In genomic region chr14:99072956-99073355, GRCh38 we compare ENCODE assay signal across 15 cellular contexts.
A peak's percentile ranks its signal among the peaks of the same experiment; 100 is the strongest.
DNase-seq lines count a peak whose midpoint lies in the region; ATAC-seq and TF ChIP-seq lines count a peak whose summit lies in the region.
"Had no signal": no experiment of that assay in that cellular context is flagged by ENCODE, and none has a peak within 500 bp of the region (broad histone marks: within the 10 kb centered on the region; RNA-seq: fewer than 3 reads in every experiment).

No MANE protein-coding gene starts in this region.

- no peaks in the 10 kb centered on the region for H4K20me1 ChIP-seq in PC-9 (ENCODE audit: insufficient read depth)

- DNase-seq in activated CD8-positive, alpha-beta memory T cell treated with anti-CD3 and anti-CD28 coated beads for 24 hours = peak; percentile 38
- no peak for DNase-seq in activated CD8-positive, alpha-beta memory T cell treated with anti-CD3 and anti-CD28 coated beads, Interleukin-2, amount 50 U/mL, for 4 hours
- DNase-seq in islet precursor cell (peak; percentile 22), PC-9 (no peak)
- no peak for DNase-seq in stimulated activated naive CD8-positive, alpha-beta T cell treated with anti-CD3 and anti-CD28 coated beads, Interleukin-15, Interleukin-2, amounts not matched to agents 100 U/mL and 50 U/mL, for 24 hours
- DNase-seq: AML-193; Caco-2; CD4-positive, alpha-beta T cell; IMR-90 had no signal

- no peak overlapping the region for H2AFZ ChIP-seq in PC-9

- no peaks in the 10 kb centered on the region for H3K9me3 ChIP-seq in neutrophil
- H3K9me3 ChIP-seq in PC-9 (ENCODE audit: insufficient read depth, low read depth) = no peaks in the 10 kb centered on the region
- H3K9me3 ChIP-seq: Caco-2, HAP-1 had no signal

- intact Hi-C loops in PC-9 (cut with micrococcal nuclease; ENCODE audit: unreplicated experiment) = no loop called here

- peak overlapping the region; percentile 85 for H3K27ac ChIP-seq in neutrophil
- H3K27ac ChIP-seq in PC-9 = no peak overlapping the region
- H3K27ac ChIP-seq: 22Rv1, A549, C4-2B had no signal

- H3K79me2 ChIP-seq in PC-9 (ENCODE audit: low read depth) = no peaks in the 10 kb centered on the region

- TF ChIP-seq CTCF in neutrophil (IDR thresholded peaks at IDR 0.05) (no peak), PC-9 (conservative IDR thresholded peaks at IDR 0.05) (no peak)

- no TSS peak for BruUV-seq in PC-9 (replicated peaks; lab: Mats Ljungman, UMichigan)

- H3K4me1 ChIP-seq in neutrophil (ENCODE audit: control insufficient read depth in 1 of 2, insufficient read depth in 1 of 2, low read depth in 1 of 2, low read length in 1 of 2) (peaks cover 8 to 76% of the 10 kb centered on the region in 2 experiments), PC-9 (replicated peaks; ENCODE audit: insufficient read depth) (no peaks in the 10 kb centered on the region)
- H3K4me1 ChIP-seq: A549, Caco-2, HAP-1 had no signal

- no peak overlapping the region for H3K4me2 ChIP-seq in PC-9
- H3K4me2 ChIP-seq: A549 had no signal

- CTCF ChIA-PET in PC-9 (lab: Charles Lee) = no interaction called here

- H3F3A ChIP-seq in PC-9 (ENCODE audit: insufficient read depth, low read depth) = no peaks in the 10 kb centered on the region

- POLR2A ChIA-PET in PC-9 (lab: Charles Lee; ENCODE audit: unreplicated experiment) = no interaction called here

- ATAC-seq in HG03280 (IDR thresholded peaks at IDR 0.05; ENCODE audit: unreplicated experiment) = no peak
- ATAC-seq in stimulated activated naive CD8-positive, alpha-beta T cell treated with anti-CD3 and anti-CD28 coated beads, Interleukin-15, Interleukin-2, amounts not matched to agents 100 U/mL and 50 U/mL, for 24 hours = no peak
- ATAC-seq: A549 had no signal

- H3K36me3 ChIP-seq in neutrophil (no peaks in the 10 kb centered on the region), PC-9 (ENCODE audit: low read depth) (no peaks in the 10 kb centered on the region)
- H3K36me3 ChIP-seq: HAP-1 had no signal

- H3K4me3 ChIP-seq in neutrophil (ENCODE audit: low read depth in 1 of 2, low read length in 1 of 2) (no peak overlapping the region), PC-9 (no peak overlapping the region)
- H3K4me3 ChIP-seq: A549, HAP-1 had no signal

- H3K27me3 ChIP-seq in neutrophil (no peaks in the 10 kb centered on the region), PC-9 (ENCODE audit: insufficient read depth, low read depth) (peaks cover 11% of the 10 kb centered on the region)

- H3K9me2 ChIP-seq in PC-9 (ENCODE audit: insufficient read depth) = no peaks in the 10 kb centered on the region

Comparison
In these comparisons a context has a peak if more than half of its experiments do, and no peak if none do; other contexts are left out.
1. DNase-seq: peak in activated CD8-positive, alpha-beta memory T cell treated with anti-CD3 and anti-CD28 coated beads for 24 hours (single experiment) and islet precursor cell (single experiment); none in activated CD8-positive, alpha-beta memory T cell treated with anti-CD3 and anti-CD28 coated beads, Interleukin-2, amount 50 U/mL, for 4 hours (single experiment), PC-9 (0 of 2) and stimulated activated naive CD8-positive, alpha-beta T cell treated with anti-CD3 and anti-CD28 coated beads, Interleukin-15, Interleukin-2, amounts not matched to agents 100 U/mL and 50 U/mL, for 24 hours (single experiment).